ENCODE assay signal across 7 cellular contexts in the genomic region with DNA sequence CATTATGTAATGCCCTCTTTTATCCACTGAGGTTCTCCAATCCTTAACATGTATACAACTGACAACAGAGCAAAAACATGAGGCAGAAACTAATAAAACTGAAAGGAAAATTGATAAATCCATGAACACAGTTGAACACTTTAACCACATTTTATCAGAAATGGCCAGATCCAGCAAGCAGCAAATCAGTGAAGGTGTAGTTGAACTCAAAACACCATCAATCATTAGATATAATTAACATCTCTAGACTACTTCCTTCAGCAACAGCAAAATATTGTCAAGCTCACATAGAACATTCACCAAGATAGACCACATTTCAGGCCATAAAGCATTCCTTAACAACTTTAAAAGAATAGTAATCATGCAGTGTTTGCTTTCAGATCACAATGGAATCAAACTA.
"Had no signal": no experiment of that assay in that cellular context is flagged by ENCODE, and none has a peak within 500 bp of the region (broad histone marks: within the 10 kb centered on the region; RNA-seq: fewer than 3 reads in every experiment).

No MANE protein-coding gene starts in this region.

- H3K4me2 ChIP-seq: GM23338 had no signal

- H3K4me3 ChIP-seq: GM23338 had no signal

- ATAC-seq: GM23338 had no signal

- DNase-seq: H9, HCEC 1CT, IMR-90 had no signal

- FAIRE-seq: H1, H54, HTR-8/SVneo had no signal

- H2AFZ ChIP-seq: GM23338 had no signal
